Comparison of ENCODE assay signal across 8 cellular contexts in genomic region chr19:11505504-11506100, GRCh38. TPM values are rescaled to one million over a fixed set of nuclear protein-coding genes. Genes with fewer than 3 reads are reported as not detected.
DNase-seq lines count a peak whose midpoint lies in the region; ATAC-seq and TF ChIP-seq lines count a peak whose summit lies in the region.

Gene ZNF653 (minus strand): TSS chr19:11505839. CDS start chr19:11505786, 53 bp downstream.

- ATAC-seq in HG02840 (IDR thresholded peaks at IDR 0.05; ENCODE audit: low FRiP score, unreplicated experiment), result peak; percentile 54
- ATAC-seq in left cardiac atrium, result peak; percentile 90 to 92

- H3K4me1 Mint-ChIP-seq in progenitor cell of endocrine pancreas (ENCODE audit: low read depth), result peaks cover 12% of the 10 kb centered on the region

- H3K27ac Mint-ChIP-seq in progenitor cell of endocrine pancreas, result peak within 1 kb of the TSS; percentile 95

- H3K36me3 Mint-ChIP-seq in progenitor cell of endocrine pancreas (ENCODE audit: insufficient read depth), result no peaks in the 10 kb centered on the region

- DNase-seq in GM13976 (ENCODE audit: low spot score) (peak; percentile 98), NCI-H1436 treated with DMSO at 0.1 percent for 48 hours (lab: John Stamatoyannopoulos, UW) (peak; percentile 53), T-helper 1 cell (peak; percentile 88 to 95 (median 91)), left cardiac atrium (peak; percentile 94), progenitor cell of endocrine pancreas (ENCODE audit: low spot score, unreplicated experiment) (peak; percentile 93), ureter (ENCODE audit: low spot score) (peak; percentile 97)

- peak within 1 kb of the TSS; percentile 51 for H3K27ac ChIP-seq in adipose tissue (ENCODE audit: low read depth, low read length)

- in situ Hi-C loops in GM13976 (cut with MboI; ENCODE audit: low sequenced_read_pairs, unreplicated experiment), result no loop called here

- intact Hi-C loops in left cardiac atrium (cut with DNase I), result no loop called here

- H3K9me3 Mint-ChIP-seq in progenitor cell of endocrine pancreas (ENCODE audit: low read depth), result no peaks in the 10 kb centered on the region

- H3K27me3 Mint-ChIP-seq in progenitor cell of endocrine pancreas, result no peaks in the 10 kb centered on the region

- peak within 1 kb of the TSS; percentile 80 for H3K4me3 Mint-ChIP-seq in progenitor cell of endocrine pancreas (ENCODE audit: low read depth)

- no peak for TF ChIP-seq CTCF in GM13976 (IDR thresholded peaks at IDR 0.05; ENCODE audit: borderline replicate concordance, control extremely low read depth, extremely low read depth, insufficient read depth, missing control alignments)
- no peak for TF ChIP-seq CTCF in progenitor cell of endocrine pancreas (IDR thresholded peaks at IDR 0.05; ENCODE audit: unreplicated experiment)

- 0 to 1% (median 1%) methylated on average over 43 to 65 of the region's 65 CpGs for WGBS in adipose tissue, 3 donors

RNA-seq across cellular contexts. Expression of gene ZNF653, which starts in this region (rescaled TPM):
- polyA plus RNA-seq in adipose tissue, result 1 to 10 TPM; 5.8 to 8.0 (median 6.5) TPM
- total RNA-seq in left cardiac atrium (1 to 10 TPM; 3.7 to 4.9 TPM), progenitor cell of endocrine pancreas (17.6 and 21.8 TPM in 2 replicates), ureter (10.9 TPM)

Comparison
In these comparisons a context has a peak if more than half of its experiments do, and no peak if none do; other contexts are left out.
1. Peak in every context shown above with its lines: DNase-seq, ATAC-seq and H3K27ac ChIP-seq.